ENCODE assay signal across 10 cellular contexts in the genomic region with DNA sequence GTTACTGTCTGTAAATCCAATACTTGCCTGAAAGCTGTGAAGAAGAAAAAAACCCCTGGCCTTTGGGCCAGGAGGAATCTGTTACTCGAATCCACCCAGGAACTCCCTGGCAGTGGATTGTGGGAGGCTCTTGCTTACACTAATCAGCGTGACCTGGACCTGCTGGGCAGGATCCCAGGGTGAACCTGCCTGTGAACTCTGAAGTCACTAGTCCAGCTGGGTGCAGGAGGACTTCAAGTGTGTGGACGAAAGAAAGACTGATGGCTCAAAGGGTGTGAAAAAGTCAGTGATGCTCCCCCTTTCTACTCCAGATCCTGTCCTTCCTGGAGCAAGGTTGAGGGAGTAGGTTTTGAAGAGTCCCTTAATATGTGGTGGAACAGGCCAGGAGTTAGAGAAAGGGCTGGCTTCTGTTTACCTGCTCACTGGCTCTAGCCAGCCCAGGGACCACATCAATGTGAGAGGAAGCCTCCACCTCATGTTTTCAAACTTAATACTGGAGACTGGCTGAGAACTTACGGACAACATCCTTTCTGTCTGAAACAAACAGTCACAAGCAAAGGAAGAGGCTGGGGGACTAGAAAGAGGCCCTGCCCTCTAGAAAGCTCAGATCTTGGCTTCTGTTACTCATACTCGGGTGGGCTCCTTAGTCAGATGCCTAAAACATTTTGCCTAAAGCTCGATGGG. TPM values are rescaled to one million over a fixed set of nuclear protein-coding genes. Genes with fewer than 3 reads are reported as not detected.
A peak's percentile ranks its signal among the peaks of the same experiment; 100 is the strongest.
DNase-seq lines count a peak whose midpoint lies in the region; ATAC-seq and TF ChIP-seq lines count a peak whose summit lies in the region.
"Had no signal": no experiment of that assay in that cellular context is flagged by ENCODE, and none has a peak within 500 bp of the region (broad histone marks: within the 10 kb centered on the region; RNA-seq: fewer than 3 reads in every experiment).

No MANE protein-coding gene starts in this region.

- DNase-seq in CD14-positive monocyte (ENCODE audit: low spot score) (no peak), WTC11 (ENCODE audit: low spot score) (no peak), nephron progenitor cell (no peak), NCI-H187 treated with DMSO at 0.1 percent for 48 hours (lab: John Stamatoyannopoulos, UW) (no peak), cerebellar cortex (ENCODE audit: low spot score) (no peak), esophagus muscularis mucosa (ENCODE audit: extremely low spot score) (no peak)
- DNase-seq: NCI-H2081 treated with DMSO at 0.1 percent for 48 hours had no signal

- no peaks in the 10 kb centered on the region for H3K4me1 Mint-ChIP-seq in CD14-positive monocyte
- H3K4me1 Mint-ChIP-seq in WTC11 = peaks cover 4% of the 10 kb centered on the region; the same call in 1 of the 2 replicates
- no peaks in the 10 kb centered on the region for H3K4me1 Mint-ChIP-seq in dendritic cell treated with granulocyte-macrophage colony-stimulating factor and Interleukin-4, amounts not matched to agents 40 ng/mL and 50 ng/mL, for 4 days (ENCODE audit: low read depth)
- H3K4me1 Mint-ChIP-seq in nephron progenitor cell = peaks cover 27% of the 10 kb centered on the region

- no peak for TF ChIP-seq CTCF in CD14-positive monocyte (IDR thresholded peaks at IDR 0.05)
- TF ChIP-seq CTCF in WTC11 (IDR thresholded peaks at IDR 0.05) = no peak
- TF ChIP-seq CTCF in nephron progenitor cell (IDR thresholded peaks at IDR 0.05) = no peak
- no peak for TF ChIP-seq CTCF in esophagus muscularis mucosa (IDR thresholded peaks at IDR 0.05)

- CTCF ChIA-PET in WTC11 (lab: Charles Lee) = interaction anchor here (0.9 kb wide), 1 partner anchor 34 kb away, joined by 4 read pairs; no protein-coding TSS in a partner anchor

- no peak for TF ChIP-seq EP300 in esophagus muscularis mucosa (IDR thresholded peaks at IDR 0.05)

- POLR2A ChIA-PET in WTC11 (lab: Charles Lee) = no interaction called here

- H3K4me1 ChIP-seq in esophagus muscularis mucosa = peaks cover 0 to 3% (median 0%) of the 10 kb centered on the region in 4 donors

- no peaks in the 10 kb centered on the region for H3K27me3 ChIP-seq in esophagus muscularis mucosa
- H3K27me3 ChIP-seq: BLaER1 treated with 17β-estradiol and CSF1 and Interleukin-3, amounts not matched to agents 10 nM and 100 nM had no signal

- intact Hi-C loops in CD14-positive monocyte (cut with micrococcal nuclease) = loop anchor here in 1 of 2 donors (10.0 kb wide), 2 partner anchors 174 to 514 kb away; a partner anchor contains a TSS
- intact Hi-C loops in dendritic cell treated with granulocyte-macrophage colony-stimulating factor and Interleukin-4, amounts not matched to agents 40 ng/mL and 50 ng/mL, for 4 days (cut with micrococcal nuclease) = loop anchor here (10.0 kb wide), 2 partner anchors 194 to 514 kb away; a partner anchor contains a TSS
- intact Hi-C loops in esophagus muscularis mucosa (cut with DNase I) = no loop called here

- H3K9me3 ChIP-seq in esophagus muscularis mucosa = no peaks in the 10 kb centered on the region
- H3K9me3 ChIP-seq: BLaER1 treated with 17β-estradiol and CSF1 and Interleukin-3, amounts not matched to agents 10 nM and 100 nM had no signal

- H3K4me3 ChIP-seq in esophagus muscularis mucosa = no peak overlapping the region
- H3K4me3 ChIP-seq: BLaER1 treated with 17β-estradiol and CSF1 and Interleukin-3, amounts not matched to agents 10 nM and 100 nM had no signal

- ATAC-seq in WTC11 (no peak), HG02798 (IDR thresholded peaks at IDR 0.05; ENCODE audit: poor library complexity, unreplicated experiment) (no peak)

- peak overlapping the region in 1 of 4 donors; percentile 45 for H3K27ac ChIP-seq in esophagus muscularis mucosa (replicated peaks in 1 of 4)
- H3K27ac ChIP-seq: BLaER1 treated with 17β-estradiol and CSF1 and Interleukin-3, amounts not matched to agents 10 nM and 100 nM had no signal

- WGBS in esophagus muscularis mucosa = 63% methylated on average over 6 of the region's 6 CpGs

- H3K27me3 Mint-ChIP-seq in CD14-positive monocyte (ENCODE audit: low read depth in 3 of 3) = no peaks in the 10 kb centered on the region
- H3K27me3 Mint-ChIP-seq in WTC11 (ENCODE audit: low read depth) = no peaks in the 10 kb centered on the region
- no peaks in the 10 kb centered on the region for H3K27me3 Mint-ChIP-seq in dendritic cell treated with granulocyte-macrophage colony-stimulating factor and Interleukin-4, amounts not matched to agents 40 ng/mL and 50 ng/mL, for 4 days
- H3K27me3 Mint-ChIP-seq in nephron progenitor cell (ENCODE audit: low read depth, poor library complexity) = peaks cover 3% of the 10 kb centered on the region

- H3K27ac Mint-ChIP-seq in CD14-positive monocyte (peak overlapping the region in 6 of 7 donors; percentile 15 to 51 (median 31)), WTC11 (peak overlapping the region; percentile 52; the same call in 1 of the 2 replicates), nephron progenitor cell (peak overlapping the region; percentile 90)
- H3K27ac Mint-ChIP-seq in dendritic cell treated with granulocyte-macrophage colony-stimulating factor and Interleukin-4, amounts not matched to agents 40 ng/mL and 50 ng/mL, for 4 days = peak overlapping the region; percentile 30

- H3K36me3 ChIP-seq in esophagus muscularis mucosa = peaks cover 40 to 97% (median 86%) of the 10 kb centered on the region in 4 donors

- peaks cover 84 to 93% of the 10 kb centered on the region in 2 donors for H3K36me3 Mint-ChIP-seq in CD14-positive monocyte
- H3K36me3 Mint-ChIP-seq in WTC11 = peaks cover 23% of the 10 kb centered on the region
- peaks cover 92% of the 10 kb centered on the region for H3K36me3 Mint-ChIP-seq in dendritic cell treated with granulocyte-macrophage colony-stimulating factor and Interleukin-4, amounts not matched to agents 40 ng/mL and 50 ng/mL, for 4 days (ENCODE audit: low read depth)
- H3K36me3 Mint-ChIP-seq in nephron progenitor cell (ENCODE audit: low read depth) = peaks cover 18% of the 10 kb centered on the region

- no peak for TF ChIP-seq POLR2A in esophagus muscularis mucosa (IDR thresholded peaks at IDR 0.05; ENCODE audit: low read depth)

- H3K4me3 Mint-ChIP-seq in CD14-positive monocyte (no peak overlapping the region), WTC11 (no peak overlapping the region), nephron progenitor cell (no peak overlapping the region)
- no peak overlapping the region for H3K4me3 Mint-ChIP-seq in dendritic cell treated with granulocyte-macrophage colony-stimulating factor and Interleukin-4, amounts not matched to agents 40 ng/mL and 50 ng/mL, for 4 days

- H3K9me3 Mint-ChIP-seq in CD14-positive monocyte = peaks cover 0 to 2% (median 0%) of the 10 kb centered on the region in 7 donors
- no peaks in the 10 kb centered on the region for H3K9me3 Mint-ChIP-seq in WTC11
- H3K9me3 Mint-ChIP-seq in dendritic cell treated with granulocyte-macrophage colony-stimulating factor and Interleukin-4, amounts not matched to agents 40 ng/mL and 50 ng/mL, for 4 days = no peaks in the 10 kb centered on the region
- no peaks in the 10 kb centered on the region for H3K9me3 Mint-ChIP-seq in nephron progenitor cell

TF ChIP-seq in WTC11, 78 proteins besides CTCF, POLR2A, EP300 and RAD21 (continues in another document):
- no peak for TF ChIP-seq KAT7 (CRISPR knock-in tag; IDR thresholded peaks at IDR 0.05; ENCODE audit: borderline replicate concordance)
- TF ChIP-seq, protein P1, sequence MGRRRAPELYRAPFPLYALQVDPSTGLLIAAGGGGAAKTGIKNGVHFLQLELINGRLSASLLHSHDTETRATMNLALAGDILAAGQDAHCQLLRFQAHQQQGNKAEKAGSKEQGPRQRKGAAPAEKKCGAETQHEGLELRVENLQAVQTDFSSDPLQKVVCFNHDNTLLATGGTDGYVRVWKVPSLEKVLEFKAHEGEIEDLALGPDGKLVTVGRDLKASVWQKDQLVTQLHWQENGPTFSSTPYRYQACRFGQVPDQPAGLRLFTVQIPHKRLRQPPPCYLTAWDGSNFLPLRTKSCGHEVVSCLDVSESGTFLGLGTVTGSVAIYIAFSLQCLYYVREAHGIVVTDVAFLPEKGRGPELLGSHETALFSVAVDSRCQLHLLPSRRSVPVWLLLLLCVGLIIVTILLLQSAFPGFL (CRISPR knock-in tag; IDR thresholded peaks at IDR 0.05; ENCODE audit: borderline replicate concordance) = no peak
- TF ChIP-seq TP53 (CRISPR knock-in tag; IDR thresholded peaks at IDR 0.05) = no peak
- TF ChIP-seq, protein P2, sequence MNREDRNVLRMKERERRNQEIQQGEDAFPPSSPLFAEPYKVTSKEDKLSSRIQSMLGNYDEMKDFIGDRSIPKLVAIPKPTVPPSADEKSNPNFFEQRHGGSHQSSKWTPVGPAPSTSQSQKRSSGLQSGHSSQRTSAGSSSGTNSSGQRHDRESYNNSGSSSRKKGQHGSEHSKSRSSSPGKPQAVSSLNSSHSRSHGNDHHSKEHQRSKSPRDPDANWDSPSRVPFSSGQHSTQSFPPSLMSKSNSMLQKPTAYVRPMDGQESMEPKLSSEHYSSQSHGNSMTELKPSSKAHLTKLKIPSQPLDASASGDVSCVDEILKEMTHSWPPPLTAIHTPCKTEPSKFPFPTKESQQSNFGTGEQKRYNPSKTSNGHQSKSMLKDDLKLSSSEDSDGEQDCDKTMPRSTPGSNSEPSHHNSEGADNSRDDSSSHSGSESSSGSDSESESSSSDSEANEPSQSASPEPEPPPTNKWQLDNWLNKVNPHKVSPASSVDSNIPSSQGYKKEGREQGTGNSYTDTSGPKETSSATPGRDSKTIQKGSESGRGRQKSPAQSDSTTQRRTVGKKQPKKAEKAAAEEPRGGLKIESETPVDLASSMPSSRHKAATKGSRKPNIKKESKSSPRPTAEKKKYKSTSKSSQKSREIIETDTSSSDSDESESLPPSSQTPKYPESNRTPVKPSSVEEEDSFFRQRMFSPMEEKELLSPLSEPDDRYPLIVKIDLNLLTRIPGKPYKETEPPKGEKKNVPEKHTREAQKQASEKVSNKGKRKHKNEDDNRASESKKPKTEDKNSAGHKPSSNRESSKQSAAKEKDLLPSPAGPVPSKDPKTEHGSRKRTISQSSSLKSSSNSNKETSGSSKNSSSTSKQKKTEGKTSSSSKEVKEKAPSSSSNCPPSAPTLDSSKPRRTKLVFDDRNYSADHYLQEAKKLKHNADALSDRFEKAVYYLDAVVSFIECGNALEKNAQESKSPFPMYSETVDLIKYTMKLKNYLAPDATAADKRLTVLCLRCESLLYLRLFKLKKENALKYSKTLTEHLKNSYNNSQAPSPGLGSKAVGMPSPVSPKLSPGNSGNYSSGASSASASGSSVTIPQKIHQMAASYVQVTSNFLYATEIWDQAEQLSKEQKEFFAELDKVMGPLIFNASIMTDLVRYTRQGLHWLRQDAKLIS (CRISPR knock-in tag; IDR thresholded peaks at IDR 0.05; ENCODE audit: borderline replicate concordance) = no peak

RNA-seq across cellular contexts. Expression of a gene that starts 13.5 kb away (rescaled TPM):
- polyA plus RNA-seq in CD14-positive monocyte = 10 to 100 TPM; 21.8 to 21.9 TPM
- 1.6 to 2.1 TPM (median 2.0 TPM) in 3 replicates for total RNA-seq in WTC11 (2021)
- total RNA-seq in esophagus muscularis mucosa = 10 to 100 TPM; 34.5 to 49.1 (median 39.8) TPM

Comparison
In these comparisons a context has a peak if more than half of its experiments do, and no peak if none do; other contexts are left out.
1. H3K27ac Mint-ChIP-seq: peak in every context shown above with its lines; median percentile 90 in nephron progenitor cell; 52 in WTC11; 31 in CD14-positive monocyte; 30 in dendritic cell treated with granulocyte-macrophage colony-stimulating factor and Interleukin-4, amounts not matched to agents 40 ng/mL and 50 ng/mL, for 4 days.
2. RNA of a gene that starts 13.5 kb away (total RNA-seq): 34.5 to 49.1 TPM in esophagus muscularis mucosa; 1.6 to 2.1 TPM in WTC11; every median in the first group is over 10 times any median in the second.